In genomic region chr4:37825943-37826281, GRCh38 we compare ENCODE assay signal across 8 cellular contexts. TPM values are rescaled to one million over a fixed set of nuclear protein-coding genes. Genes with fewer than 3 reads are reported as not detected.
DNase-seq lines count a peak whose midpoint lies in the region; ATAC-seq and TF ChIP-seq lines count a peak whose summit lies in the region.

No MANE protein-coding gene starts in this region.

- H3K9me3 ChIP-seq in left ventricle myocardium inferior (replicated peaks) (no peaks in the 10 kb centered on the region), gastrocnemius medialis (no peaks in the 10 kb centered on the region)

- H3K36me3 ChIP-seq in left ventricle myocardium inferior (peaks cover 14% of the 10 kb centered on the region), gastrocnemius medialis (no peaks in the 10 kb centered on the region)

- H3K4me1 Mint-ChIP-seq in Calu3 (ENCODE audit: low read depth, unreplicated experiment) = peaks cover 17% of the 10 kb centered on the region
- peaks cover 38% of the 10 kb centered on the region for H3K4me1 Mint-ChIP-seq in activated T-cell treated with anti-CD3 and anti-CD28 coated beads, Interleukin-2, amount 50 U/mL, for 72 hours (ENCODE audit: low read depth)

- H3K36me3 Mint-ChIP-seq in Calu3 (ENCODE audit: insufficient read depth, unreplicated experiment) = peaks cover 32% of the 10 kb centered on the region
- H3K36me3 Mint-ChIP-seq in activated T-cell treated with anti-CD3 and anti-CD28 coated beads, Interleukin-2, amount 50 U/mL, for 72 hours (ENCODE audit: insufficient read depth in 2 of 2) = peaks cover 9 to 19% of the 10 kb centered on the region in 2 donors

- H3K27me3 ChIP-seq in left ventricle myocardium inferior (ENCODE audit: low read depth) (no peaks in the 10 kb centered on the region), gastrocnemius medialis (no peaks in the 10 kb centered on the region)

- H3K9me3 Mint-ChIP-seq in Calu3 (ENCODE audit: low read depth, unreplicated experiment) = no peaks in the 10 kb centered on the region
- no peaks in the 10 kb centered on the region for H3K9me3 Mint-ChIP-seq in activated T-cell treated with anti-CD3 and anti-CD28 coated beads, Interleukin-2, amount 50 U/mL, for 72 hours

- peak overlapping the region; percentile 92 for H3K4me3 Mint-ChIP-seq in Calu3 (ENCODE audit: low read depth, unreplicated experiment)
- H3K4me3 Mint-ChIP-seq in activated T-cell treated with anti-CD3 and anti-CD28 coated beads, Interleukin-2, amount 50 U/mL, for 72 hours = peak overlapping the region; percentile 88 to 94

- H3K27me3 Mint-ChIP-seq in Calu3 (ENCODE audit: unreplicated experiment) = no peaks in the 10 kb centered on the region
- no peaks in the 10 kb centered on the region for H3K27me3 Mint-ChIP-seq in activated T-cell treated with anti-CD3 and anti-CD28 coated beads, Interleukin-2, amount 50 U/mL, for 72 hours (ENCODE audit: low read depth)

- H3K4me1 ChIP-seq in left ventricle myocardium inferior = peaks cover 72% of the 10 kb centered on the region
- peaks cover 10 to 11% of the 10 kb centered on the region in 2 donors for H3K4me1 ChIP-seq in gastrocnemius medialis

- intact Hi-C loops in Calu3 (cut with micrococcal nuclease; ENCODE audit: unreplicated experiment) = loop anchor here (1.0 kb wide), 1 partner anchor 23 kb away; no protein-coding TSS in a partner anchor
- intact Hi-C loops in left ventricle myocardium inferior (cut with micrococcal nuclease) = loop anchor here (10.0 kb wide), 1 partner anchor 59 kb away; no protein-coding TSS in a partner anchor
- intact Hi-C loops in gastrocnemius medialis (cut with DNase I; ENCODE audit: low total_unique reads) = loop anchor here (2.0 to 5.0 kb wide), 3 partner anchors 46 to 151 kb away; partner anchors contain the start of gene TBC1D1

- in situ Hi-C loops in gastrocnemius medialis (cut with MboI; ENCODE audit: low sequenced_read_pairs in 4 of 4) = no loop called here

- BruUV-seq in Calu3 (replicated peaks; lab: Mats Ljungman, UMichigan) = TSS peak; percentile 93

- ATAC-seq in GM21528 (IDR thresholded peaks at IDR 0.05; ENCODE audit: low FRiP score, unreplicated experiment) (peak; percentile 16), gastrocnemius medialis (peak; percentile 23 to 29)
- ATAC-seq in activated T-cell treated with anti-CD3 and anti-CD28 coated beads, Interleukin-2, amount 50 U/mL, for 72 hours (replicated peaks in 1 of 2) = peak in 1 of 2 donors; percentile 2

- peak overlapping the region; percentile 91 for H3K27ac Mint-ChIP-seq in Calu3 (ENCODE audit: unreplicated experiment)
- H3K27ac Mint-ChIP-seq in activated T-cell treated with anti-CD3 and anti-CD28 coated beads, Interleukin-2, amount 50 U/mL, for 72 hours = peak overlapping the region; percentile 85

- CTCF ChIA-PET in Calu3 (lab: Charles Lee) = interaction anchor here (1.7 kb wide), 1 partner anchor 19 kb away, joined by 6 read pairs; no protein-coding TSS in a partner anchor

- H3K27ac ChIP-seq in left ventricle myocardium inferior (replicated peaks) = peak overlapping the region; percentile 92
- peak overlapping the region; percentile 60 to 76 (median 74) for H3K27ac ChIP-seq in gastrocnemius medialis

- no peak for TF ChIP-seq POLR2A in gastrocnemius medialis (IDR thresholded peaks at IDR 0.05)

- no peak for TF ChIP-seq CTCF in Calu3 (IDR thresholded peaks at IDR 0.05; ENCODE audit: unreplicated experiment)
- no peak for TF ChIP-seq CTCF in left ventricle myocardium inferior (IDR thresholded peaks at IDR 0.05; ENCODE audit: borderline replicate concordance)
- TF ChIP-seq CTCF in gastrocnemius medialis (IDR thresholded peaks at IDR 0.05 in 4 of 5, conservative IDR thresholded peaks at IDR 0.05 in 1 of 5) = no peak

- H3K4me3 ChIP-seq in left ventricle myocardium inferior (peak overlapping the region; percentile 91), gastrocnemius medialis (peak overlapping the region; percentile 67 to 88 (median 78))

- no peak for DNase-seq in Calu3
- peak; percentile 87 for DNase-seq in KG1 (lab: John Stamatoyannopoulos, UW)
- no peak for DNase-seq in activated T-cell treated with anti-CD3 and anti-CD28 coated beads, Interleukin-2, amount 50 U/mL, for 72 hours
- no peak for DNase-seq in left ventricle myocardium inferior
- no peak for DNase-seq in gastrocnemius medialis
- DNase-seq in HuH-7.5 (ENCODE audit: low spot score) = no peak
- no peak for DNase-seq in pons (ENCODE audit: low spot score)

RNA-seq across cellular contexts. Expression of gene PGM2, which starts 0.6 kb away (rescaled TPM):
- 27.1 and 33.0 TPM in 2 replicates for total RNA-seq in Calu3 (2022)
- total RNA-seq in activated T-cell treated with anti-CD3 and anti-CD28 coated beads, Interleukin-2, amount 50 U/mL, for 72 hours = 10 to 100 TPM; 40.2 to 41.5 TPM
- total RNA-seq in left ventricle myocardium inferior = 11.5 TPM
- total RNA-seq in gastrocnemius medialis = 1 to 10 TPM in 3 of 4 donors, under 1 TPM in 1; 0.92 to 3.7 (median 2.1) TPM
